ENCODE assay signal across 1 cellular context in genomic region chr9:33429256-33430080, GRCh38.
TF ChIP-seq lines count a peak whose summit lies in the region.

No MANE protein-coding gene starts in this region.

TF ChIP-seq in K562, 482 proteins besides CTCF, POLR2A, EP300 and RAD21:
- TF ChIP-seq ELF4 (CRISPR knock-in tag; IDR thresholded peaks at IDR 0.05), result no peak
- TF ChIP-seq MEF2A (IDR thresholded peaks at IDR 0.05; ENCODE audit: control insufficient read depth, low read depth, low read length), result no peak
- no peak for TF ChIP-seq CLOCK (CRISPR knock-in tag; IDR thresholded peaks at IDR 0.05; ENCODE audit: borderline replicate concordance)
- TF ChIP-seq ZNF232 (CRISPR knock-in tag; IDR thresholded peaks at IDR 0.05), result no peak
- TF ChIP-seq CEBPB (tag; IDR thresholded peaks at IDR 0.05), result peak; percentile 59
- TF ChIP-seq STAT5A (IDR thresholded peaks at IDR 0.05; ENCODE audit: borderline replicate concordance, low read length), result no peak
- TF ChIP-seq PHTF2 (CRISPR knock-in tag; IDR thresholded peaks at IDR 0.05), result no peak
- TF ChIP-seq MYC (IDR thresholded peaks at IDR 0.05; ENCODE audit: low read depth, low read length), result no peak
- TF ChIP-seq MYC (CRISPR knock-in tag; IDR thresholded peaks at IDR 0.05; ENCODE audit: borderline replicate concordance, low read depth), result no peak
- no peak for TF ChIP-seq CEBPG (CRISPR knock-in tag; IDR thresholded peaks at IDR 0.05)
- TF ChIP-seq CEBPG (tag; conservative IDR thresholded peaks at IDR 0.05 in 1 of 2, IDR thresholded peaks at IDR 0.05 in 1 of 2), result peak in 1 of 2 experiments; percentile 54; a peak in 2 of 4 replicates
- TF ChIP-seq NFE2L1 (tag; IDR thresholded peaks at IDR 0.05; ENCODE audit: borderline replicate concordance, low read depth), result no peak
- no peak for TF ChIP-seq CBX5 (IDR thresholded peaks at IDR 0.05; ENCODE audit: borderline replicate concordance, low read depth)
